ENCODE assay signal across 8 cellular contexts in genomic region chr3:129245641-129246306, GRCh38. TPM values are rescaled to one million over a fixed set of nuclear protein-coding genes. Genes with fewer than 3 reads are reported as not detected.
A peak's percentile ranks its signal among the peaks of the same experiment; 100 is the strongest.
DNase-seq lines count a peak whose midpoint lies in the region; ATAC-seq and TF ChIP-seq lines count a peak whose summit lies in the region.
"Not testable (repeated sequence)": the region's sequence is repeated elsewhere in the genome, so short reads cannot be mapped to it uniquely, and the experiment has no call there.

No MANE protein-coding gene starts in this region.

- H3K4me3 Mint-ChIP-seq in activated CD8-positive, alpha-beta T cell treated with anti-CD3 and anti-CD28 coated beads, Interleukin-2, amount 10 ng/mL, durations not matched to agents 7 days and 5 days, result not testable (repeated sequence)

- TF ChIP-seq CTCF in dorsolateral prefrontal cortex (IDR thresholded peaks at IDR 0.05 in 54 of 56, conservative IDR thresholded peaks at IDR 0.05 in 2 of 56; ENCODE audit: low read depth in 1 of 56, partially characterized antibody in 56 of 56), result peak; percentile 74 to 98 (median 89)
- peak; percentile 96 for TF ChIP-seq CTCF in lower lobe of right lung (IDR thresholded peaks at IDR 0.05)

- H3K27me3 Mint-ChIP-seq in activated CD8-positive, alpha-beta T cell treated with anti-CD3 and anti-CD28 coated beads, Interleukin-2, amount 10 ng/mL, durations not matched to agents 7 days and 5 days (ENCODE audit: low read depth), result not testable (repeated sequence)

- H3K4me1 ChIP-seq in NT2/D1 (ENCODE audit: insufficient read depth, insufficient read length), result not testable (repeated sequence)
- peaks cover 30% of the 10 kb centered on the region for H3K4me1 ChIP-seq in lower lobe of right lung

- intact Hi-C loops in dorsolateral prefrontal cortex (cut with DNase I), result loop anchor here (2.0 to 10.0 kb wide), 7 partner anchors 48 to 631 kb away; partner anchors contain the start of gene CNBP (in 2 of the 2)
- intact Hi-C loops in lower lobe of right lung (cut with DNase I), result not testable (repeated sequence)

- H3K9me3 ChIP-seq in NT2/D1 (ENCODE audit: insufficient read depth, low read length); lower lobe of right lung: not testable (repeated sequence)

- H3K4me3 ChIP-seq in Jurkat, Clone E6-1 (ENCODE audit: low read length); NT2/D1 (ENCODE audit: insufficient read length, low read depth); lower lobe of right lung: not testable (repeated sequence)
- H3K4me3 ChIP-seq in dorsolateral prefrontal cortex, result peak overlapping the region in 28 of 59 donors; percentile 0 to 55 (median 32)

- peak; percentile 94 for DNase-seq in CD1c-positive myeloid dendritic cell (ENCODE audit: extremely low spot score)
- DNase-seq in Jurkat, Clone E6-1 (ENCODE audit: low read depth, low spot score), result peak; percentile 78
- DNase-seq in NT2/D1 (ENCODE audit: low read depth, low spot score), result peak; percentile 83
- peak; percentile 87 for DNase-seq in activated CD8-positive, alpha-beta T cell treated with anti-CD3 and anti-CD28 coated beads, Interleukin-2, amount 10 ng/mL, durations not matched to agents 7 days and 5 days
- peak; percentile 44 to 82 (median 64) for DNase-seq in dorsolateral prefrontal cortex
- peak; percentile 85 for DNase-seq in lower lobe of right lung
- peak; percentile 54 to 59 for DNase-seq in stimulated activated CD4-positive, alpha-beta T cell treated with anti-CD3 and anti-CD28 coated beads, Interleukin-2, amount 100 ng/mL, for 48 hours

- CTCF ChIA-PET in activated CD8-positive, alpha-beta T cell treated with anti-CD3 and anti-CD28 coated beads, Interleukin-2, amount 10 ng/mL, durations not matched to agents 7 days and 5 days (lab: Charles Lee), result interaction anchor here (0.6 to 4.3 kb wide), 45 partner anchors 9 to 370 kb away, joined by 3 to 90 read pairs (median 5); partner anchors contain the start of genes CFAP92, CNBP and RAB43

- H3K36me3 ChIP-seq in NT2/D1 (ENCODE audit: insufficient read depth, insufficient read length, low read length); lower lobe of right lung: not testable (repeated sequence)

- peak overlapping the region; percentile 60 for H3K27ac Mint-ChIP-seq in activated CD8-positive, alpha-beta T cell treated with anti-CD3 and anti-CD28 coated beads, Interleukin-2, amount 10 ng/mL, durations not matched to agents 7 days and 5 days

- POLR2A ChIA-PET in activated CD8-positive, alpha-beta T cell treated with anti-CD3 and anti-CD28 coated beads, Interleukin-2, amount 10 ng/mL, durations not matched to agents 7 days and 5 days (lab: Charles Lee), result interaction anchor here (0.7 to 2.6 kb wide), 8 partner anchors 9 to 276 kb away, joined by 3 to 15 read pairs (median 6); partner anchors contain the start of genes CNBP and RAB43

- H3K4me1 Mint-ChIP-seq in activated CD8-positive, alpha-beta T cell treated with anti-CD3 and anti-CD28 coated beads, Interleukin-2, amount 10 ng/mL, durations not matched to agents 7 days and 5 days (ENCODE audit: low read depth), result peaks cover 39% of the 10 kb centered on the region

- H3K27ac ChIP-seq in dorsolateral prefrontal cortex (peak overlapping the region in 29 of 59 donors; percentile 12 to 73 (median 44)), lower lobe of right lung (peak overlapping the region; percentile 61)

- peaks cover 19% of the 10 kb centered on the region for H3K36me3 Mint-ChIP-seq in activated CD8-positive, alpha-beta T cell treated with anti-CD3 and anti-CD28 coated beads, Interleukin-2, amount 10 ng/mL, durations not matched to agents 7 days and 5 days (ENCODE audit: low read depth)

- not testable (repeated sequence) for H3K9me3 Mint-ChIP-seq in activated CD8-positive, alpha-beta T cell treated with anti-CD3 and anti-CD28 coated beads, Interleukin-2, amount 10 ng/mL, durations not matched to agents 7 days and 5 days (ENCODE audit: insufficient read depth)

- not testable (repeated sequence) for H3K27me3 ChIP-seq in NT2/D1 (ENCODE audit: insufficient read depth, insufficient read length); dorsolateral prefrontal cortex; lower lobe of right lung (ENCODE audit: low read depth)

- ATAC-seq in GM19455 (IDR thresholded peaks at IDR 0.05; ENCODE audit: unreplicated experiment), result peak; percentile 64
- ATAC-seq in activated CD8-positive, alpha-beta T cell treated with anti-CD3 and anti-CD28 coated beads, Interleukin-2, amount 10 ng/mL, durations not matched to agents 7 days and 5 days, result peak; percentile 75
- ATAC-seq in lower lobe of right lung, result peak; percentile 84 to 94

- H3K9ac ChIP-seq in NT2/D1 (ENCODE audit: insufficient read length, low read depth), result not testable (repeated sequence)

RNA-seq across cellular contexts. Expression of gene COPG1, which starts 3.6 kb away (rescaled TPM):
- polyA plus RNA-seq in Jurkat, Clone E6-1 (2012; ENCODE audit: insufficient read depth, insufficient read length), result 98.1 TPM
- total RNA-seq in activated CD8-positive, alpha-beta T cell treated with anti-CD3 and anti-CD28 coated beads, Interleukin-2, amount 10 ng/mL, durations not matched to agents 7 days and 5 days, result 100 to 1,000 TPM; 135 to 140 TPM
- 100 to 1,000 TPM in 108 of 120 experiments, 10 to 100 TPM in 12; 64.7 to 179 (median 137) TPM for total RNA-seq in dorsolateral prefrontal cortex
- total RNA-seq in lower lobe of right lung, result 150 TPM

RNA-seq across cellular contexts. Expression of gene HMCES, which starts 32.9 kb away (rescaled TPM):
- 82.1 TPM for polyA plus RNA-seq in Jurkat, Clone E6-1 (2012; ENCODE audit: insufficient read depth, insufficient read length)
- total RNA-seq in activated CD8-positive, alpha-beta T cell treated with anti-CD3 and anti-CD28 coated beads, Interleukin-2, amount 10 ng/mL, durations not matched to agents 7 days and 5 days, result 10 to 100 TPM; 58.2 to 62.2 TPM
- total RNA-seq in dorsolateral prefrontal cortex (10 to 100 TPM; 31.9 to 85.5 (median 48.3) TPM), lower lobe of right lung (28.1 TPM)
